In the genomic region with DNA sequence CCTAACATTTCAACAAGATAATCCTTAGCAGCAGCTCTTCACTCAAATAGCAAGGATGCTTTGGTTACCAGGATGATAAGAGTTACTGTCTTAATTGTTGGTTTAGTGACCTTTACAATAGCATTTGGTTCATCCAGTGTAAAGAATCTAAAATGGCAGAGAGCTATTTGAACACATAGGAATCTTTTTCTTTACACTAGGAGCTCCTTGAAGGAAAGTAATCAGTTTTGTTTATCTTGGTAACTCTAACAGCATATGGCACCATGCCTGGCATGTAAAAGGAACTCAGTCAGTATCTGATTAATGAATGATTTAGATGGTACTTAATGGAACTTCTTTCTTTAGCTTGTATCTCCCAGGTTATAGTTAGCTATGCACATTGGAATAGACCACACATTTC, we compare ENCODE assay signal across 12 cellular contexts.
"Had no signal": no experiment of that assay in that cellular context is flagged by ENCODE, and none has a peak within 500 bp of the region (broad histone marks: within the 10 kb centered on the region; RNA-seq: fewer than 3 reads in every experiment).

No MANE protein-coding gene starts in this region.

- H3K27me3 Mint-ChIP-seq: natural killer cell treated with Interleukin-12 subunit alpha and Interleukin-12 subunit beta and Interleukin-15 and Interleukin-18, amount 100 ng/mL, for 72 hours had no signal

- H3K27ac Mint-ChIP-seq: natural killer cell treated with Interleukin-12 subunit alpha and Interleukin-12 subunit beta and Interleukin-15 and Interleukin-18, amount 100 ng/mL, for 72 hours; T-helper 2 cell treated with Interferon-gamma antibody and Interleukin-4, amounts not matched to agents 5 μg/mL and 100 μg/mL, for 36 hours had no signal

- H3K27ac ChIP-seq: ascending aorta, cardiac muscle cell, gastroesophageal sphincter, stomach, thoracic aorta had no signal

- H3K4me3 Mint-ChIP-seq: natural killer cell treated with Interleukin-12 subunit alpha and Interleukin-12 subunit beta and Interleukin-15 and Interleukin-18, amount 100 ng/mL, for 72 hours; T-helper 2 cell treated with Interferon-gamma antibody and Interleukin-4, amounts not matched to agents 5 μg/mL and 100 μg/mL, for 36 hours had no signal

- H3K4me3 ChIP-seq: ascending aorta, cardiac muscle cell, gastroesophageal sphincter, stomach, thoracic aorta had no signal

- DNase-seq: activated CD4-positive, alpha-beta T cell treated with anti-CD3 and anti-CD28 coated beads for 1 hour; activated CD4-positive, alpha-beta T cell treated with anti-CD3 and anti-CD28 coated beads, Interleukin-2, amount 50 U/mL, for 48 hours; islet precursor cell; stimulated activated CD4-positive, alpha-beta T cell treated with anti-CD3 and anti-CD28 coated beads, Interleukin-4, amount 100 ng/mL, for 1 hour; stimulated activated CD8-positive, alpha-beta memory T cell treated with anti-CD3 and anti-CD28 coated beads, Interleukin-4, amount 100 ng/mL, for 48 hours; stomach had no signal

- H3K9me3 Mint-ChIP-seq: natural killer cell treated with Interleukin-12 subunit alpha and Interleukin-12 subunit beta and Interleukin-15 and Interleukin-18, amount 100 ng/mL, for 72 hours; T-helper 2 cell treated with Interferon-gamma antibody and Interleukin-4, amounts not matched to agents 5 μg/mL and 100 μg/mL, for 36 hours had no signal
